19 cellular contexts compared by ENCODE assay signal in genomic region chr9:77857513-77858298, GRCh38.
"Had no signal": no experiment of that assay in that cellular context is flagged by ENCODE, and none has a peak within 500 bp of the region (broad histone marks: within the 10 kb centered on the region; RNA-seq: fewer than 3 reads in every experiment).

No MANE protein-coding gene starts in this region.

- H3K4me1 ChIP-seq: psoas muscle had no signal

- DNase-seq: activated CD4-positive, alpha-beta T cell treated with anti-CD3 and anti-CD28 coated beads for 1 hour; activated CD4-positive, alpha-beta T cell treated with anti-CD3 and anti-CD28 coated beads, Interleukin-2, amount 50 U/mL, for 1 hour; activated T-cell treated with anti-CD3 and anti-CD28 coated beads, Interleukin-2, amount 50 U/mL, for 1 hour; aorta; brain microvascular endothelial cell; esophagus squamous epithelium; gastrocnemius medialis; left ventricle myocardium superior; pancreas; psoas muscle; stimulated activated CD4-positive, alpha-beta T cell treated with anti-CD3 and anti-CD28 coated beads, Interleukin-4, amount 100 ng/mL, for 24 hours; stimulated activated naive CD8-positive, alpha-beta T cell treated with anti-CD3 and anti-CD28 coated beads, Interleukin-15, Interleukin-2, amounts not matched to agents 100 U/mL and 50 U/mL, for 24 hours; upper lobe of right lung had no signal

- H3K27ac ChIP-seq: brain microvascular endothelial cell, coronary artery, esophagus squamous epithelium, gastrocnemius medialis, pancreas, psoas muscle, right atrium auricular region, upper lobe of right lung had no signal

- H3K4me3 ChIP-seq: coronary artery, esophagus squamous epithelium, gastrocnemius medialis, pancreas, psoas muscle, right atrium auricular region, upper lobe of right lung had no signal

- FAIRE-seq: islet of Langerhans, pancreas had no signal

- H3K9me3 ChIP-seq: esophagus squamous epithelium, gastrocnemius medialis, pancreas, psoas muscle, right atrium auricular region, upper lobe of right lung had no signal

- ATAC-seq: activated naive CD4-positive, alpha-beta T cell treated with anti-CD3 and anti-CD28 coated beads, Interleukin-2, amount 50 U/mL, for 72 hours; activated T-helper 17 cell treated with anti-CD3 and anti-CD28 coated beads, Interleukin-2, amount 50 U/mL, for 72 hours; gastrocnemius medialis; left ventricle myocardium superior; natural killer cell treated with Interleukin-12 subunit alpha and Interleukin-12 subunit beta and Interleukin-15 and Interleukin-18, amount 100 ng/mL, for 72 hours; pancreas; psoas muscle; stimulated activated naive CD8-positive, alpha-beta T cell treated with anti-CD3 and anti-CD28 coated beads, Interleukin-15, Interleukin-2, amounts not matched to agents 100 U/mL and 50 U/mL, for 24 hours; upper lobe of right lung had no signal

- H3K27me3 ChIP-seq: brain microvascular endothelial cell, esophagus squamous epithelium, gastrocnemius medialis, pancreas, right atrium auricular region, upper lobe of right lung had no signal

- H3K36me3 ChIP-seq: brain microvascular endothelial cell, esophagus squamous epithelium, gastrocnemius medialis, pancreas, right atrium auricular region had no signal
